In the genomic region with DNA sequence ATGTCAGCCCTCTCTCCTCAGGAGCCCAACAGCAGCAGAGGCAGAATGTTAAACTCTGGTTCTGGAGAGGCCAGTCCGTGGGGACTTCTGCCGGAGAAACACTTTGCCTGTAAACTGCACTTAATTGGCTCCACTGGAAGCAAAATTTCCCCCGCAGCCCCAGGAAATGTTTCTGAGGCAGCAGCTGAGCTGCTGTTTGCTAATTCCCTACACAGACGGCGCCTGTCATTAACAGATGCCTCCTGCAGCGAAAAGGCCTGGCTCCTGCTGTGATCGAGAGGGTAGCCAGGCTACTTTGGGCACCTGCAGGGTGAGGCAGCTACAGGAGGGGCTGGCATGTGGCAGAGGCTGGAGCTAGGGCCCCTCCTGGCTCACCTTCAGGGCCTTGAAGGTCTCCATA, we compare ENCODE assay signal across 28 cellular contexts. TPM values are rescaled to one million over a fixed set of nuclear protein-coding genes. Genes with fewer than 3 reads are reported as not detected.
DNase-seq lines count a peak whose midpoint lies in the region; ATAC-seq, FAIRE-seq and TF ChIP-seq lines count a peak whose summit lies in the region.
"Had no signal": no experiment of that assay in that cellular context is flagged by ENCODE, and none has a peak within 500 bp of the region (broad histone marks: within the 10 kb centered on the region; RNA-seq: fewer than 3 reads in every experiment).

No MANE protein-coding gene starts in this region.

- no peak overlapping the region for H3K27ac ChIP-seq in astrocyte (ENCODE audit: low read depth, low read length)
- H3K27ac ChIP-seq: BLaER1, brain microvascular endothelial cell, foreskin keratinocyte, left lung, spleen, vagina had no signal

- H3K4me1 ChIP-seq in astrocyte (ENCODE audit: insufficient read depth, low read length), result peaks cover 3% of the 10 kb centered on the region
- H3K4me1 ChIP-seq: foreskin keratinocyte had no signal

- peaks cover 2% of the 10 kb centered on the region for H3K9me3 Mint-ChIP-seq in astrocyte (ENCODE audit: unreplicated experiment)
- H3K9me3 Mint-ChIP-seq: activated T-cell treated with anti-CD3 and anti-CD28 coated beads, Interleukin-2, amount 50 U/mL, for 4 hours; immature natural killer cell; naive thymus-derived CD4-positive, alpha-beta T cell; stimulated activated naive B cell treated with anti-CD40 and anti-IgM and Interleukin-4, amounts not matched to agents 10 μg/mL and 1 μg/mL and 100 μg/mL, for 72 hours had no signal

- H3K27ac Mint-ChIP-seq in astrocyte (ENCODE audit: unreplicated experiment), result peak overlapping the region; percentile 80
- H3K27ac Mint-ChIP-seq: immature natural killer cell; naive thymus-derived CD4-positive, alpha-beta T cell; stimulated activated naive B cell treated with anti-CD40 and anti-IgM and Interleukin-4, amounts not matched to agents 10 μg/mL and 1 μg/mL and 100 μg/mL, for 72 hours had no signal

- peaks cover 4% of the 10 kb centered on the region for H4K20me1 ChIP-seq in astrocyte (ENCODE audit: insufficient read depth, low read length)

- no peaks in the 10 kb centered on the region for H3K79me2 ChIP-seq in astrocyte (ENCODE audit: insufficient read depth, low read length)

- no peaks in the 10 kb centered on the region for H3K9me3 ChIP-seq in astrocyte (ENCODE audit: insufficient read depth, low read depth, low read length)
- H3K9me3 ChIP-seq: BLaER1, left lung, spleen, vagina had no signal

- no peak overlapping the region for H3K4me2 ChIP-seq in astrocyte (ENCODE audit: low read length)
- H3K4me2 ChIP-seq: BLaER1 had no signal

- ATAC-seq in HG02798 (IDR thresholded peaks at IDR 0.05; ENCODE audit: poor library complexity, unreplicated experiment), result no peak
- ATAC-seq: activated T-cell treated with anti-CD3 and anti-CD28 coated beads, Interleukin-2, amount 50 U/mL, for 4 hours; foreskin keratinocyte; left lung; naive thymus-derived CD4-positive, alpha-beta T cell; right cardiac atrium; stimulated activated naive B cell treated with anti-CD40 and anti-IgM and Interleukin-4, amounts not matched to agents 10 μg/mL and 1 μg/mL and 100 μg/mL, for 72 hours had no signal

- H2AFZ ChIP-seq in astrocyte (ENCODE audit: low read depth, low read length), result no peak overlapping the region

- no peak overlapping the region for H3K9ac ChIP-seq in astrocyte (ENCODE audit: low read length)
- H3K9ac ChIP-seq: BLaER1 had no signal

- H3K4me3 Mint-ChIP-seq in astrocyte (ENCODE audit: unreplicated experiment), result peak overlapping the region; percentile 27
- H3K4me3 Mint-ChIP-seq: activated T-cell treated with anti-CD3 and anti-CD28 coated beads, Interleukin-2, amount 50 U/mL, for 4 hours; immature natural killer cell; stimulated activated naive B cell treated with anti-CD40 and anti-IgM and Interleukin-4, amounts not matched to agents 10 μg/mL and 1 μg/mL and 100 μg/mL, for 72 hours had no signal

- peaks cover 12% of the 10 kb centered on the region for H3K36me3 ChIP-seq in astrocyte (ENCODE audit: insufficient read depth, low read length)

- no peak overlapping the region for H3K4me3 ChIP-seq in astrocyte (ENCODE audit: insufficient read depth, low read depth, low read length)
- H3K4me3 ChIP-seq: BLaER1, left lung, spleen, vagina had no signal

- no peaks in the 10 kb centered on the region for H3K27me3 Mint-ChIP-seq in astrocyte (ENCODE audit: low read depth, unreplicated experiment)

- no peak for FAIRE-seq in astrocyte (lab: Jason Lieb, UNC)
- FAIRE-seq: colon had no signal

- no peak for TF ChIP-seq CTCF in astrocyte (IDR thresholded peaks at IDR 0.05; ENCODE audit: insufficient read depth, low read depth, low read length)

- H3K4me1 Mint-ChIP-seq in astrocyte (ENCODE audit: low read depth, unreplicated experiment), result peaks cover 8% of the 10 kb centered on the region

- peaks cover 20% of the 10 kb centered on the region for H3K36me3 Mint-ChIP-seq in astrocyte (ENCODE audit: low read depth, unreplicated experiment)

- DNase-seq in D341Med (ENCODE audit: low spot score) (peak; percentile 81), NCI-H1417 treated with DMSO at 0.1 percent for 48 hours (lab: John Stamatoyannopoulos, UW) (peak; percentile 60), NCI-H2227 (lab: John Stamatoyannopoulos, UW; ENCODE audit: unreplicated experiment) (peak; percentile 22), astrocyte (ENCODE audit: low read depth) (no peak), COLO829 (ENCODE audit: low spot score) (no peak), midbrain (lab: John Stamatoyannopoulos, UW) (no peak)
- no peak for DNase-seq in stimulated activated CD8-positive, alpha-beta memory T cell treated with anti-CD3 and anti-CD28 coated beads, Interleukin-4, amount 100 ng/mL, for 48 hours
- DNase-seq: ACHN; activated CD4-positive, alpha-beta T cell treated with anti-CD3 and anti-CD28 coated beads for 48 hours; activated T-cell treated with anti-CD3 and anti-CD28 coated beads, Interleukin-2, amount 50 U/mL, for 4 hours; brain microvascular endothelial cell; effector memory CD4-positive, alpha-beta T cell; foreskin keratinocyte; immature natural killer cell; naive thymus-derived CD4-positive, alpha-beta T cell; NCI-H1436; spleen; stimulated activated CD4-positive, alpha-beta T cell treated with anti-CD3 and anti-CD28 coated beads, Interleukin-4, amount 100 ng/mL, for 1 hour; stimulated activated naive B cell treated with anti-CD40 and anti-IgM and Interleukin-4, amounts not matched to agents 10 μg/mL and 1 μg/mL and 100 μg/mL, for 72 hours had no signal

- H3K27me3 ChIP-seq in astrocyte (ENCODE audit: insufficient read depth, low read length), result no peaks in the 10 kb centered on the region
- H3K27me3 ChIP-seq: BLaER1, brain microvascular endothelial cell, vagina had no signal

RNA-seq across cellular contexts. Expression of a gene that starts 5.2 kb away (rescaled TPM):
- total RNA-seq in astrocyte, result 4.4 and 5.0 TPM in 2 replicates
- total RNA-seq: activated T-cell treated with anti-CD3 and anti-CD28 coated beads, Interleukin-2, amount 50 U/mL, for 4 hours; foreskin keratinocyte; MCF 10A; OCI-LY7; T-helper 2 cell treated with Interferon-gamma antibody and Interleukin-4, amounts not matched to agents 100 ng/mL and 5 ng/mL, for 36 hours; vagina had no signal

RNA-seq across cellular contexts. Expression of a gene that starts 42.0 kb away (rescaled TPM):
- 48.5 and 59.1 TPM in 2 replicates for total RNA-seq in astrocyte

RNA-seq across cellular contexts. Expression of a gene that starts 42.3 kb away (rescaled TPM):
- total RNA-seq in astrocyte, result 36.8 and 37.0 TPM in 2 replicates

Comparison
In these comparisons a context has a peak if more than half of its experiments do, and no peak if none do; other contexts are left out.
1. DNase-seq: peak in D341Med (single experiment), NCI-H1417 treated with DMSO at 0.1 percent for 48 hours (single experiment) and NCI-H2227 (single experiment); none in astrocyte (single experiment), COLO829 (single experiment), stimulated activated CD8-positive, alpha-beta memory T cell treated with anti-CD3 and anti-CD28 coated beads, Interleukin-4, amount 100 ng/mL, for 48 hours (single experiment) and midbrain (single experiment).